8 cellular contexts compared by ENCODE assay signal in genomic region chrX:24153175-24153795, GRCh38. TPM values are rescaled to one million over a fixed set of nuclear protein-coding genes. Genes with fewer than 3 reads are reported as not detected.
A peak's percentile ranks its signal among the peaks of the same experiment; 100 is the strongest.
DNase-seq lines count a peak whose midpoint lies in the region; ATAC-seq and TF ChIP-seq lines count a peak whose summit lies in the region.

No MANE protein-coding gene starts in this region.

- no peak overlapping the region for H3K18ac ChIP-seq in IMR-90 (ENCODE audit: low read depth, low read length)

- POLR2A ChIA-PET in IMR-90 (lab: Charles Lee; ENCODE audit: unreplicated experiment), result no interaction called here
- POLR2A ChIA-PET in naive thymus-derived CD8-positive, alpha-beta T cell (lab: Charles Lee), result no interaction called here

- BruUV-seq in IMR-90 (replicated peaks; lab: Mats Ljungman, UMichigan), result no TSS peak

- no peak overlapping the region for H2AK9ac ChIP-seq in IMR-90 (replicated peaks; ENCODE audit: low read depth, low read length, poor library complexity)

- H3K14ac ChIP-seq in IMR-90 (replicated peaks; ENCODE audit: low read depth, low read length), result no peak overlapping the region

- 92% methylated on average over 2 of the region's 4 CpGs; no CpG with 5 or more reads in 1 of the 2 experiments for WGBS in IMR-90 (ENCODE audit: extremely low coverage in 2 of 2, insufficient read length in 1 of 2), 2 experiments

- no peak overlapping the region for H4K8ac ChIP-seq in IMR-90 (ENCODE audit: low read depth in 2 of 2, low read length in 2 of 2)

- H2AK5ac ChIP-seq in IMR-90 (ENCODE audit: low read depth, low read length), result no peak overlapping the region

- CTCF ChIA-PET in IMR-90 (lab: Yijun Ruan, JAX), result no interaction called here

- dilution Hi-C loops in IMR-90 (cut with HindIII; ENCODE audit: low sequenced_read_pairs, unreplicated experiment), result no loop called here

- H3K79me1 ChIP-seq in IMR-90 (ENCODE audit: low read depth in 1 of 2, low read length in 2 of 2), result peaks cover 0 to 28% of the 10 kb centered on the region in 2 experiments; a peak in 3 of 4 replicates

- peaks cover 4% of the 10 kb centered on the region for H3K4me1 ChIP-seq in IMR-90 (ENCODE audit: control insufficient read depth, insufficient read depth, low read length)
- H3K4me1 ChIP-seq in lower lobe of right lung, result peaks cover 51% of the 10 kb centered on the region

- H3K36me3 Mint-ChIP-seq in activated naive CD8-positive, alpha-beta T cell treated with anti-CD3 and anti-CD28 coated beads for 36 hours, result peaks cover 32% of the 10 kb centered on the region
- H3K36me3 Mint-ChIP-seq in naive thymus-derived CD8-positive, alpha-beta T cell, result peaks cover 0 to 47% (median 4%) of the 10 kb centered on the region in 3 donors

- no peak overlapping the region for H3K56ac ChIP-seq in IMR-90 (ENCODE audit: extremely low read depth, insufficient read depth, low read length)

- H3K27ac ChIP-seq in IMR-90 (ENCODE audit: insufficient read depth, low read length) (no peak overlapping the region), lower lobe of right lung (no peak overlapping the region)

- TF ChIP-seq RAD21 in IMR-90 (IDR thresholded peaks at IDR 0.05; ENCODE audit: low read length), result no peak

- H3K9me3 Mint-ChIP-seq in activated naive CD8-positive, alpha-beta T cell treated with anti-CD3 and anti-CD28 coated beads for 36 hours, result no peaks in the 10 kb centered on the region
- no peaks in the 10 kb centered on the region for H3K9me3 Mint-ChIP-seq in naive thymus-derived CD8-positive, alpha-beta T cell

- H3K4me1 Mint-ChIP-seq in activated naive CD8-positive, alpha-beta T cell treated with anti-CD3 and anti-CD28 coated beads for 36 hours, result peaks cover 43% of the 10 kb centered on the region
- peaks cover 24 to 68% (median 59%) of the 10 kb centered on the region in 4 donors for H3K4me1 Mint-ChIP-seq in naive thymus-derived CD8-positive, alpha-beta T cell

- no peak overlapping the region for H4K91ac ChIP-seq in IMR-90 (ENCODE audit: insufficient read depth, low read depth, low read length)

- no peak overlapping the region for H2BK15ac ChIP-seq in IMR-90 (ENCODE audit: low read depth, low read length)

- no peaks in the 10 kb centered on the region for H3K27me3 Mint-ChIP-seq in activated naive CD8-positive, alpha-beta T cell treated with anti-CD3 and anti-CD28 coated beads for 36 hours
- no peaks in the 10 kb centered on the region for H3K27me3 Mint-ChIP-seq in naive thymus-derived CD8-positive, alpha-beta T cell

- H3K27ac Mint-ChIP-seq in activated naive CD8-positive, alpha-beta T cell treated with anti-CD3 and anti-CD28 coated beads for 36 hours, result peak overlapping the region; percentile 92
- peak overlapping the region; percentile 48 to 94 (median 88) for H3K27ac Mint-ChIP-seq in naive thymus-derived CD8-positive, alpha-beta T cell

- intact Hi-C loops in IMR-90 (cut with micrococcal nuclease) (loop anchor here (5.0 kb wide), 2 partner anchors 39 to 246 kb away; partner anchors contain the start of genes APOO and CXorf58), lower lobe of right lung (cut with DNase I) (no loop called here)

- H4K5ac ChIP-seq in IMR-90 (ENCODE audit: low read depth, low read length), result no peak overlapping the region

- ATAC-seq in IMR-90 (ENCODE audit: low read depth), result no peak
- no peak for ATAC-seq in naive thymus-derived CD8-positive, alpha-beta T cell
- no peak for ATAC-seq in lower lobe of right lung
- ATAC-seq in GM18867 (IDR thresholded peaks at IDR 0.05; ENCODE audit: unreplicated experiment), result no peak

- H3K27me3 ChIP-seq in IMR-90 (ENCODE audit: control insufficient read depth, insufficient read depth, low read length) (no peaks in the 10 kb centered on the region), lower lobe of right lung (ENCODE audit: low read depth) (no peaks in the 10 kb centered on the region)

- DNase-seq in Caki2 (ENCODE audit: low read depth), result peak; percentile 21
- no peak for DNase-seq in IMR-90
- no peak for DNase-seq in activated naive CD8-positive, alpha-beta T cell treated with anti-CD3 and anti-CD28 coated beads for 36 hours
- peak in 3 of 10 donors; percentile 9 to 13 (median 13) for DNase-seq in naive thymus-derived CD8-positive, alpha-beta T cell
- no peak for DNase-seq in NCI-H1105 (lab: John Stamatoyannopoulos, UW)
- no peak for DNase-seq in lower lobe of right lung
- no peak for DNase-seq in NCI-H2196 treated with DMSO at 0.1 percent for 48 hours (lab: John Stamatoyannopoulos, UW; ENCODE audit: unreplicated experiment)

- H2BK5ac ChIP-seq in IMR-90 (ENCODE audit: low read depth, low read length, poor library complexity, severe bottlenecking), result no peak overlapping the region

- TF ChIP-seq POLR2A in IMR-90 (IDR thresholded peaks at IDR 0.05; ENCODE audit: low read depth, low read length), result no peak

- peak overlapping the region; percentile 7 for H3K4me2 ChIP-seq in IMR-90 (ENCODE audit: low read depth, low read length)

- H2AFZ ChIP-seq in IMR-90 (replicated peaks; ENCODE audit: low read length, poor library complexity), result no peak overlapping the region

- H3K36me3 ChIP-seq in IMR-90 (ENCODE audit: control insufficient read depth, insufficient read depth, low read length) (peaks cover 2% of the 10 kb centered on the region), lower lobe of right lung (no peaks in the 10 kb centered on the region)

- peaks cover 75% of the 10 kb centered on the region for H4K20me1 ChIP-seq in IMR-90 (ENCODE audit: insufficient read depth, low read length)

- no peak overlapping the region for H2BK20ac ChIP-seq in IMR-90 (ENCODE audit: low read depth, low read length)

- H3K4me3 ChIP-seq in IMR-90 (ENCODE audit: insufficient read depth, low read depth, low read length) (no peak overlapping the region), lower lobe of right lung (no peak overlapping the region)

- no peak overlapping the region; the same call in 1 of the 2 replicates for H3K23ac ChIP-seq in IMR-90 (ENCODE audit: low read depth, low read length)

- H3K9me1 ChIP-seq in IMR-90 (ENCODE audit: insufficient read depth, low read length), result peaks cover 10% of the 10 kb centered on the region

- 0 out of 2 replicates have a peak overlapping the region, but pooled peaks have one; percentile 5 for H3K4ac ChIP-seq in IMR-90 (ENCODE audit: low read depth, low read length)

- in situ Hi-C loops in Caki2 (cut with HindIII; ENCODE audit: low pct_unique_long_range_greater_than_20kb, low sequenced_read_pairs), result no loop called here
- in situ Hi-C loops in IMR-90 (cut with MboI; ENCODE audit: low sequenced_read_pairs), result loop anchor here (25.0 kb wide), 1 partner anchor 466 kb away; no protein-coding TSS in a partner anchor

- TF ChIP-seq CTCF in IMR-90 (conservative IDR thresholded peaks at IDR 0.05; ENCODE audit: low read depth, low read length) (no peak), lower lobe of right lung (IDR thresholded peaks at IDR 0.05) (no peak)

- H2BK120ac ChIP-seq in IMR-90 (ENCODE audit: low read depth, low read length), result no peak overlapping the region

- H3K9ac ChIP-seq in IMR-90 (ENCODE audit: low read depth, low read length), result no peak overlapping the region

- H3K9me3 ChIP-seq in IMR-90 (ENCODE audit: control insufficient read depth, insufficient read depth, low read length) (no peaks in the 10 kb centered on the region), lower lobe of right lung (no peaks in the 10 kb centered on the region)

- H3K4me3 Mint-ChIP-seq in activated naive CD8-positive, alpha-beta T cell treated with anti-CD3 and anti-CD28 coated beads for 36 hours, result peak overlapping the region; percentile 80
- H3K4me3 Mint-ChIP-seq in naive thymus-derived CD8-positive, alpha-beta T cell, result peak overlapping the region; percentile 67 to 94 (median 90)

TF ChIP-seq in IMR-90, 13 proteins besides CTCF, POLR2A, EP300 and RAD21:
- TF ChIP-seq MXI1 (IDR thresholded peaks at IDR 0.05; ENCODE audit: borderline replicate concordance, low read depth, low read length) (no peak), CEBPB (IDR thresholded peaks at IDR 0.05; ENCODE audit: low read depth, low read length) (peak; percentile 48)

RNA-seq across cellular contexts. Expression of gene ZFX, which starts 3.8 kb away (rescaled TPM):
- 7.2 and 12.2 TPM in 2 replicates for total RNA-seq in Caki2 (2014; rRNA removed; shearing (Covaris generic); ENCODE audit: low replicate concordance)
- total RNA-seq in IMR-90 (2012; rRNA removed), result 99.3 and 141 TPM in 2 replicates
- 12.0 and 16.0 TPM in 2 replicates for polyA plus RNA-seq in IMR-90 (2012; rRNA removed)
- polyA plus RNA-seq in IMR-90 (2012; cell fraction: cytosol; rRNA removed), result 3.6 and 5.2 TPM in 2 replicates
- 4.1 and 28.6 TPM in 2 replicates for polyA plus RNA-seq in IMR-90 (2012; cell fraction: nucleus; rRNA removed; ENCODE audit: low replicate concordance)
- 10 to 100 TPM; 35.0 to 37.2 TPM for total RNA-seq in activated naive CD8-positive, alpha-beta T cell treated with anti-CD3 and anti-CD28 coated beads for 36 hours
- 10 to 100 TPM; 71.1 to 75.1 TPM for total RNA-seq in naive thymus-derived CD8-positive, alpha-beta T cell
- 10 to 100 TPM; 30.3 to 32.4 (median 30.4) TPM for polyA plus RNA-seq in naive thymus-derived CD8-positive, alpha-beta T cell
- 39.1 TPM for total RNA-seq in lower lobe of right lung
